In the genomic region with DNA sequence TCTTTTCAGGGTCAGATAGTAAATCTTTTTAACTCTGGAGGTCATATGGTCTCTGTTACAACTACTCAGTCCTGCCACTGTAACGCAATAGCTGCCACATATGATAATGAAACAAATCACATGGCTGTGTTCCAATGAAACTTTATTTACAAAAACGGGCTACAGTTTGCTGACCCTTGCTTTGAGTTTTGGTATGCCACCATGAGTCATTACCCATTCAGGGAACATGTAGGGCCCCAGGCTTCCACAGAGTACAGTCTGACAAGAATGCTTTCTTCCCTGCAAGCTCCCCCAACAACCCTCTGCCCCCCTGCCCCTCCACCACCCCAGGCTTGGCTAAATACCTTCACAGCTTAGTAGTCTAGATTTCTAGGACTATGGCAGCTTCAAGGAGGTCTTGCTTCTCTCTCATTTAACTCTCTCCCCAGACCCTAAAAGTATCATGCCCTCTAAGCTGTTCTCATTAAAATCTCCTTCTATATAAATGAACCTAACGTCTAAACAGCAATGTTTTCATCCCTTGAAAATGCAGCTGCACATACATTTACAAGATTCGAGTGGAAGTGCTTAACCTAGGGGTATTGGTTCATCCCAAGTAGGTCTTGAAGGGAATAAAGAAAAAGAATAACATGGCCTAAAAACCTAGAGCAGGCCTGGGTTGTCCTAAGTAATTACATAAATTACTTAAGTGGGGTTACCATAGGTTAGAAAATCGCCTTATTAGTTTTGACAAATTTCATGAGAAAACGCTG, we compare ENCODE assay signal across 11 cellular contexts.
DNase-seq lines count a peak whose midpoint lies in the region; ATAC-seq and TF ChIP-seq lines count a peak whose summit lies in the region.
"Had no signal": no experiment of that assay in that cellular context is flagged by ENCODE, and none has a peak within 500 bp of the region (broad histone marks: within the 10 kb centered on the region; RNA-seq: fewer than 3 reads in every experiment).

No MANE protein-coding gene starts in this region.

- peak overlapping the region in 2 of 3 experiments; percentile 16 to 30 for H3K4me3 Mint-ChIP-seq in nephron
- no peak overlapping the region for H3K4me3 Mint-ChIP-seq in endothelial cell (ENCODE audit: unreplicated experiment)
- H3K4me3 Mint-ChIP-seq: CD4-positive, CD25-positive, alpha-beta regulatory T cell had no signal

- H3K4me3 ChIP-seq in coronary artery = no peak overlapping the region

- peaks cover 80% of the 10 kb centered on the region for H3K4me1 Mint-ChIP-seq in nephron
- peaks cover 43% of the 10 kb centered on the region for H3K4me1 Mint-ChIP-seq in endothelial cell (ENCODE audit: unreplicated experiment)
- H3K4me1 Mint-ChIP-seq: CD4-positive, CD25-positive, alpha-beta regulatory T cell had no signal

- H3K9me3 Mint-ChIP-seq in nephron (no peaks in the 10 kb centered on the region), endothelial cell (ENCODE audit: unreplicated experiment) (no peaks in the 10 kb centered on the region)

- DNase-seq in COLO829 (ENCODE audit: low spot score) (peak; percentile 88), RPMI7951 (ENCODE audit: low read depth) (peak; percentile 97), endothelial cell (ENCODE audit: low spot score) (no peak), ureter (ENCODE audit: low spot score) (no peak), NOMO-1 treated with dmso at 0.1 percent for 144 hours (lab: John Stamatoyannopoulos, UW; ENCODE audit: unreplicated experiment) (no peak), coronary artery (ENCODE audit: low spot score) (no peak)
- DNase-seq: activated CD8-positive, alpha-beta memory T cell treated with anti-CD3 and anti-CD28 coated beads, Interleukin-2, amount 50 U/mL, for 4 hours; CD4-positive, CD25-positive, alpha-beta regulatory T cell; NCI-H1092 treated with DMSO at 0.1 percent for 48 hours had no signal

- TF ChIP-seq CTCF in nephron (IDR thresholded peaks at IDR 0.05; ENCODE audit: unreplicated experiment in 3 of 3) (no peak), endothelial cell (IDR thresholded peaks at IDR 0.05; ENCODE audit: unreplicated experiment) (no peak), coronary artery (IDR thresholded peaks at IDR 0.05) (no peak)

- no peak overlapping the region for H3K27ac ChIP-seq in coronary artery

- H3K27me3 Mint-ChIP-seq in nephron (ENCODE audit: low read depth) (no peaks in the 10 kb centered on the region), endothelial cell (ENCODE audit: unreplicated experiment) (peaks cover 2% of the 10 kb centered on the region)

- peaks cover 1% of the 10 kb centered on the region for H3K36me3 Mint-ChIP-seq in nephron (ENCODE audit: low read depth)
- no peaks in the 10 kb centered on the region for H3K36me3 Mint-ChIP-seq in endothelial cell (ENCODE audit: low read depth, unreplicated experiment)
- H3K36me3 Mint-ChIP-seq: CD4-positive, CD25-positive, alpha-beta regulatory T cell had no signal

- peak overlapping the region; percentile 95 to 98 (median 97) for H3K27ac Mint-ChIP-seq in nephron
- H3K27ac Mint-ChIP-seq in endothelial cell (ENCODE audit: unreplicated experiment) = no peak overlapping the region
- H3K27ac Mint-ChIP-seq: CD4-positive, CD25-positive, alpha-beta regulatory T cell had no signal

- peak; percentile 26 for ATAC-seq in esophagus mucosa

Comparison
In these comparisons a context has a peak if more than half of its experiments do, and no peak if none do; other contexts are left out.
1. DNase-seq: peak in COLO829 (single experiment) and RPMI7951 (single experiment); none in endothelial cell (single experiment), ureter (single experiment), NOMO-1 treated with dmso at 0.1 percent for 144 hours (single experiment) and coronary artery (single experiment).